ENCODE assay signal across 8 cellular contexts in the genomic region with DNA sequence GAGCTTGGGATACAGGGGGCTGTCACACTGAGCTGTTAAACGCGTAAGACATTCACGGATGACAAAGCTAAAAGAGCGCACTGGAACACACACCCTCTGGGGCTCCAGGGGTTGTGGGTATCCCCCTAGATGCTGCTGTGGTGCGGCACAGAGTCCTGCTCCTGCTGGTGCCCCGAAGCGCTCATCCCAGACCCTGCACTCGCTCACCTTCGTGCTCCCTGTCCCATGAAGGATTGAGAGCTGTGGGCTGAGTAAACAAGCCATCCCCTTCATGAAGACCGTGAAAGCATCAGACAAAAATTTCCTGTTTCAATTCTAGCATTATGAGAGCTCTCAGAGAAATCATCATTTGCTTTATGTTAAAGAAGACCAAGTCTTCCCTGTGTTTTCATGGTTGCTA.
"Had no signal": no experiment of that assay in that cellular context is flagged by ENCODE, and none has a peak within 500 bp of the region (broad histone marks: within the 10 kb centered on the region; RNA-seq: fewer than 3 reads in every experiment).

No MANE protein-coding gene starts in this region.

- ATAC-seq: K562 had no signal

- H3K4me3 ChIP-seq: GM23248, K562 had no signal

- FAIRE-seq: H54, HTR-8/SVneo, K562 had no signal

- H3K27ac ChIP-seq: GM23248 had no signal

- H2AFZ ChIP-seq: GM23248 had no signal

- H3K9ac ChIP-seq: GM23248 had no signal

- DNase-seq: GM23248, GOT3, H9, HCEC 1CT, IMR-90 had no signal
